Comparison of ENCODE assay signal across 28 cellular contexts in the genomic region with DNA sequence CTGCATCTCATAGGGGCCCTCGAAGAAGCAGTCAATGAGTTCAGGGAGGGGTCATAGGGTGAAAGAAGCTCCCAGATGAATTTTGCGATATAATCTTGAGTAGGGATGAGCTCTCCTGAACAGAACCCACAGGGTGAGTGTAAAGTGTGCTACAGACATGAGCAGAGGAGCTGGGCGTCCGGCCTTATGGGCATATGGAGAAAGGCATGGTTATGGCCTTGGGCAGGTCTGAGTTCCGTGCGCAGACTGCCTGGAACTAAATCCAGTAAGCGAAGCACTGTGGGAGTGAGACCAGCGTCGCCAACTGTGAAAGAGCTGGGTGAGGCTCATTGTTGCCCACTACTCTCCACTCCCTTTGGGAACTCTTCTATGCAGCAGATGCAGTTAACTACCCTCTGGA.
"Had no signal": no experiment of that assay in that cellular context is flagged by ENCODE, and none has a peak within 500 bp of the region (broad histone marks: within the 10 kb centered on the region; RNA-seq: fewer than 3 reads in every experiment).

No MANE protein-coding gene starts in this region.

- DNase-seq: naive B cell; naive thymus-derived CD8-positive, alpha-beta T cell; nucleus accumbens; pancreas; psoas muscle; right cardiac atrium; right lobe of liver; sigmoid colon; small intestine; stimulated activated CD4-positive, alpha-beta T cell treated with anti-CD3 and anti-CD28 coated beads, Interleukin-15, amount 100 ng/mL, for 24 hours; stimulated activated CD4-positive, alpha-beta T cell treated with anti-CD3 and anti-CD28 coated beads, Interleukin-2, amount 100 ng/mL, for 24 hours; stimulated activated CD4-positive, alpha-beta T cell treated with anti-CD3 and anti-CD28 coated beads, Interleukin-2, amount 100 ng/mL, for 48 hours; stimulated activated CD4-positive, alpha-beta T cell treated with anti-CD3 and anti-CD28 coated beads, Interleukin-4, amount 100 ng/mL, for 24 hours; stimulated activated naive B cell treated with anti-CD40 and anti-IgM and Interleukin-4, amounts not matched to agents 10 μg/mL and 1 μg/mL and 100 μg/mL, for 72 hours; stimulated activated naive CD4-positive, alpha-beta T cell treated with Interleukin-2 at 50 U/mL for 16 hours; stomach; testis; tibial artery; transverse colon; upper lobe of right lung; uterus had no signal

- H3K4me1 Mint-ChIP-seq: neural progenitor cell had no signal

- H3K9ac ChIP-seq: neural progenitor cell had no signal

- H3K27ac Mint-ChIP-seq: natural killer cell treated with Interleukin-12 subunit alpha and Interleukin-12 subunit beta and Interleukin-15 and Interleukin-18, amount 100 ng/mL, for 72 hours; neural progenitor cell; stimulated activated effector memory CD8-positive, alpha-beta T cell treated with anti-CD3 and anti-CD28 coated beads, Interleukin-12 subunit alpha, Interleukin-12 subunit beta, amount 100 ng/mL, for 72 hours; stimulated activated naive B cell treated with anti-CD40 and anti-IgM and Interleukin-4, amounts not matched to agents 10 μg/mL and 1 μg/mL and 100 μg/mL, for 72 hours; stimulated activated naive CD8-positive, alpha-beta T cell treated with anti-CD3 and anti-CD28 coated beads, Interleukin-15, Interleukin-2, amounts not matched to agents 100 ng/mL and 50 ng/mL, for 24 hours; type B pancreatic cell had no signal

- H3K27ac ChIP-seq: neural progenitor cell, neutrophil, pancreas, psoas muscle, right lobe of liver, sigmoid colon, stomach, suprapubic skin, testis, tibial artery, transverse colon, upper lobe of right lung, uterus had no signal

- H3K4me3 Mint-ChIP-seq: naive B cell; naive thymus-derived CD8-positive, alpha-beta T cell; natural killer cell treated with Interleukin-12 subunit alpha and Interleukin-12 subunit beta and Interleukin-15 and Interleukin-18, amount 100 ng/mL, for 72 hours; neural progenitor cell; stimulated activated effector memory CD8-positive, alpha-beta T cell treated with anti-CD3 and anti-CD28 coated beads, Interleukin-12 subunit alpha, Interleukin-12 subunit beta, amount 100 ng/mL, for 72 hours; stimulated activated naive B cell treated with anti-CD40 and anti-IgM and Interleukin-4, amounts not matched to agents 10 μg/mL and 1 μg/mL and 100 μg/mL, for 72 hours; stimulated activated naive CD8-positive, alpha-beta T cell treated with anti-CD3 and anti-CD28 coated beads, Interleukin-15, Interleukin-2, amounts not matched to agents 100 ng/mL and 50 ng/mL, for 24 hours; type B pancreatic cell had no signal

- H3K27me3 ChIP-seq: neural progenitor cell, neutrophil, pancreas, right lobe of liver, sigmoid colon, stomach, suprapubic skin, testis, tibial artery, transverse colon, upper lobe of right lung, uterus had no signal

- H3K9me3 ChIP-seq: neutrophil, pancreas, right lobe of liver, stomach, suprapubic skin, testis, tibial artery, upper lobe of right lung had no signal

- ATAC-seq: naive thymus-derived CD8-positive, alpha-beta T cell; natural killer cell treated with Interleukin-12 subunit alpha and Interleukin-12 subunit beta and Interleukin-15 and Interleukin-18, amount 100 ng/mL, for 72 hours; pancreas; psoas muscle; right cardiac atrium; stimulated activated effector memory CD8-positive, alpha-beta T cell treated with anti-CD3 and anti-CD28 coated beads, Interleukin-12 subunit alpha, Interleukin-12 subunit beta, amount 100 ng/mL, for 72 hours; stimulated activated naive B cell treated with anti-CD40 and anti-IgM and Interleukin-4, amounts not matched to agents 10 μg/mL and 1 μg/mL and 100 μg/mL, for 72 hours; upper lobe of right lung had no signal

- H3K9me3 Mint-ChIP-seq: natural killer cell treated with Interleukin-12 subunit alpha and Interleukin-12 subunit beta and Interleukin-15 and Interleukin-18, amount 100 ng/mL, for 72 hours; stimulated activated effector memory CD8-positive, alpha-beta T cell treated with anti-CD3 and anti-CD28 coated beads, Interleukin-12 subunit alpha, Interleukin-12 subunit beta, amount 100 ng/mL, for 72 hours had no signal

- H2AFZ ChIP-seq: neural progenitor cell had no signal

- H3K4me1 ChIP-seq: neural progenitor cell, pancreas, psoas muscle, right lobe of liver, suprapubic skin, testis, transverse colon, upper lobe of right lung, uterus had no signal

- H3K4me2 ChIP-seq: neural progenitor cell had no signal

- H3K27me3 Mint-ChIP-seq: naive B cell; naive thymus-derived CD8-positive, alpha-beta T cell; natural killer cell treated with Interleukin-12 subunit alpha and Interleukin-12 subunit beta and Interleukin-15 and Interleukin-18, amount 100 ng/mL, for 72 hours; stimulated activated naive B cell treated with anti-CD40 and anti-IgM and Interleukin-4, amounts not matched to agents 10 μg/mL and 1 μg/mL and 100 μg/mL, for 72 hours; stimulated activated naive CD8-positive, alpha-beta T cell treated with anti-CD3 and anti-CD28 coated beads, Interleukin-15, Interleukin-2, amounts not matched to agents 100 ng/mL and 50 ng/mL, for 24 hours; type B pancreatic cell had no signal
